In the genomic region with DNA sequence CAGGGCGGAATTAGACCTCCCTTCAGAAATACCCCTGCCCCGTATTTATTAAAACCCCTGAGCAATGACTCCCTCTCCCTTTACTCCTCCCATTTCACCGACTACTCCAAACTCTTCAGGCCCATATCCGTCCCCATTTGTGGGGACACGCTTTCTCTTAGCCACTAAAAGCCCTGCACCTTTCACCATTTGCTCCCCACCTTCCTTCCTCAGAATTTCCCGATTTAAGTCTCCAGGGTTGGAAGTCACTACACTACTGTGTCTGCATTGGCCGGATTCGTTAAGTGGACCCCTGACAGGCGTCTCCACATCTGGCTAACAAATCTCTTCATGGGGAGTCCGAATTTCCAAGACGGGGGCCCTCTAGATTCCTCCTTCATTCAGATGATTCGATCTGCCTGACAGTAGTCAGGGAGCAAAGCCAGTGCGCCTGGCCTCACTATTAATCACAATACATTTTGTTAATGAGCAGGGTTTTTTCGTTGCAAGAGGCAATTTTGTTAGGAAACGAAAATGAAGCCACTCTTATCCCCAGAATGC, we compare ENCODE assay signal across 30 cellular contexts. TPM values are rescaled to one million over a fixed set of nuclear protein-coding genes. Genes with fewer than 3 reads are reported as not detected.
DNase-seq lines count a peak whose midpoint lies in the region; ATAC-seq, FAIRE-seq and TF ChIP-seq lines count a peak whose summit lies in the region.
"Had no signal": no experiment of that assay in that cellular context is flagged by ENCODE, and none has a peak within 500 bp of the region (broad histone marks: within the 10 kb centered on the region; RNA-seq: fewer than 3 reads in every experiment).

No MANE protein-coding gene starts in this region.

- H3K9me3 ChIP-seq in GM12878 (replicated peaks; ENCODE audit: control insufficient read depth, insufficient read depth, low read length) (no peaks in the 10 kb centered on the region), iPS-18c (ENCODE audit: control insufficient read depth, insufficient read depth, low read length) (no peaks in the 10 kb centered on the region), Karpas-422 (ENCODE audit: low read length) (no peaks in the 10 kb centered on the region), right atrium auricular region (no peaks in the 10 kb centered on the region)
- H3K9me3 ChIP-seq: gastroesophageal sphincter, prostate gland had no signal

- no peak overlapping the region for H3K27ac Mint-ChIP-seq in activated naive CD8-positive, alpha-beta T cell treated with anti-CD3 and anti-CD28 coated beads, Interleukin-2, amount 10 ng/mL, durations not matched to agents 7 days and 5 days
- no peak overlapping the region for H3K27ac Mint-ChIP-seq in activated naive CD8-positive, alpha-beta T cell treated with anti-CD3 and anti-CD28 coated beads, Interleukin-2, amount 50 U/mL, for 24 hours
- H3K27ac Mint-ChIP-seq: activated CD4-positive, alpha-beta T cell treated with anti-CD3 and anti-CD28 coated beads for 36 hours; activated T-helper 2 cell treated with anti-CD3 and anti-CD28 coated beads, Interferon-gamma antibody, Interleukin-2, Interleukin-4, amounts not matched to agents 10 μg/mL and 5 μg/mL and 100 μg/mL, durations not matched to agents 14 hours and 24 hours and 36 hours; CD8-positive, alpha-beta T cell; stimulated activated effector memory CD8-positive, alpha-beta T cell treated with anti-CD3 and anti-CD28 coated beads, Interleukin-12 subunit alpha, Interleukin-12 subunit beta, amount 100 ng/mL, for 72 hours; T-helper 2 cell treated with Interferon-gamma antibody and Interleukin-4, amounts not matched to agents 5 μg/mL and 100 μg/mL, for 36 hours had no signal

- 8% methylated on average over 15 of the region's 15 CpGs for WGBS in GM12878 (ENCODE audit: insufficient coverage, insufficient replicate concordance, low lambda C conversion rate, missing lambda C conversion rate)

- H2AFZ ChIP-seq in GM12878 (ENCODE audit: control insufficient read depth, low read depth, low read length) (no peak overlapping the region), Karpas-422 (ENCODE audit: low read length) (no peak overlapping the region)

- TF ChIP-seq CTCF in GM12878 (IDR thresholded peaks at IDR 0.05 in 2 of 3, conservative IDR thresholded peaks at IDR 0.05 in 1 of 3; ENCODE audit: control insufficient read depth in 2 of 3, extremely low read depth in 1 of 3, insufficient read depth in 1 of 3, low read depth in 3 of 3, low read length in 3 of 3), result no peak
- no peak for TF ChIP-seq CTCF in right atrium auricular region (IDR thresholded peaks at IDR 0.05)

- intact Hi-C loops in GM12878 (cut with micrococcal nuclease; ENCODE audit: unreplicated experiment), result no loop called here

- peaks cover 78% of the 10 kb centered on the region for H3K27me3 Mint-ChIP-seq in activated naive CD8-positive, alpha-beta T cell treated with anti-CD3 and anti-CD28 coated beads, Interleukin-2, amount 10 ng/mL, durations not matched to agents 7 days and 5 days
- H3K27me3 Mint-ChIP-seq in activated naive CD8-positive, alpha-beta T cell treated with anti-CD3 and anti-CD28 coated beads, Interleukin-2, amount 50 U/mL, for 24 hours, result peaks cover 78% of the 10 kb centered on the region

- peaks cover 7% of the 10 kb centered on the region for H3K9me3 Mint-ChIP-seq in activated naive CD8-positive, alpha-beta T cell treated with anti-CD3 and anti-CD28 coated beads, Interleukin-2, amount 10 ng/mL, durations not matched to agents 7 days and 5 days
- no peaks in the 10 kb centered on the region for H3K9me3 Mint-ChIP-seq in activated naive CD8-positive, alpha-beta T cell treated with anti-CD3 and anti-CD28 coated beads, Interleukin-2, amount 50 U/mL, for 24 hours
- H3K9me3 Mint-ChIP-seq: activated T-helper 2 cell treated with anti-CD3 and anti-CD28 coated beads, Interferon-gamma antibody, Interleukin-2, Interleukin-4, amounts not matched to agents 10 μg/mL and 5 μg/mL and 100 μg/mL, durations not matched to agents 14 hours and 24 hours and 36 hours; CD8-positive, alpha-beta T cell; T-helper 2 cell treated with Interferon-gamma antibody and Interleukin-4, amounts not matched to agents 5 μg/mL and 100 μg/mL, for 36 hours had no signal

- FAIRE-seq in GM12878 (lab: Jason Lieb, UNC), result no peak
- FAIRE-seq: A204.1, HTR-8/SVneo, kidney had no signal

- H3K27ac ChIP-seq in GM12878 (ENCODE audit: control insufficient read depth, insufficient read depth) (no peak overlapping the region), Karpas-422 (ENCODE audit: low read length) (no peak overlapping the region), right atrium auricular region (no peak overlapping the region)
- H3K27ac ChIP-seq: gastroesophageal sphincter, prostate gland had no signal

- H3K4me2 ChIP-seq in GM12878 (ENCODE audit: control insufficient read depth, insufficient read depth), result peak overlapping the region; percentile 30; the same call in 1 of the 2 replicates
- H3K4me2 ChIP-seq in Karpas-422 (ENCODE audit: low read depth, low read length, poor library complexity, severe bottlenecking), result no peak overlapping the region

- no TSS peak for BruUV-seq in GM12878 (replicated peaks; lab: Mats Ljungman, UMichigan)

- H3K36me3 ChIP-seq in GM12878 (ENCODE audit: control insufficient read depth in 2 of 2, insufficient read depth in 2 of 2, low read length in 1 of 2), result no peaks in the 10 kb centered on the region
- H3K36me3 ChIP-seq in Karpas-422 (ENCODE audit: insufficient read depth, low read length), result no peaks in the 10 kb centered on the region
- no peaks in the 10 kb centered on the region for H3K36me3 ChIP-seq in right atrium auricular region
- H3K36me3 ChIP-seq: gastroesophageal sphincter, prostate gland had no signal

- H4K20me1 ChIP-seq in GM12878 (ENCODE audit: control insufficient read depth, insufficient read depth), result no peaks in the 10 kb centered on the region
- no peaks in the 10 kb centered on the region for H4K20me1 ChIP-seq in Karpas-422 (ENCODE audit: insufficient read depth, low read depth, low read length)

- SMC1A ChIA-PET in GM12878 (lab: Charles Lee; ENCODE audit: uncharacterized antibody, unreplicated experiment), result no interaction called here

- H3K36me3 Mint-ChIP-seq in activated naive CD8-positive, alpha-beta T cell treated with anti-CD3 and anti-CD28 coated beads, Interleukin-2, amount 10 ng/mL, durations not matched to agents 7 days and 5 days, result peaks cover 4% of the 10 kb centered on the region
- peaks cover 4% of the 10 kb centered on the region for H3K36me3 Mint-ChIP-seq in activated naive CD8-positive, alpha-beta T cell treated with anti-CD3 and anti-CD28 coated beads, Interleukin-2, amount 50 U/mL, for 24 hours (ENCODE audit: low read depth)
- H3K36me3 Mint-ChIP-seq: CD8-positive, alpha-beta T cell; stimulated activated effector memory CD8-positive, alpha-beta T cell treated with anti-CD3 and anti-CD28 coated beads, Interleukin-12 subunit alpha, Interleukin-12 subunit beta, amount 100 ng/mL, for 72 hours had no signal

- peak overlapping the region; percentile 6 for H3K4me3 Mint-ChIP-seq in activated naive CD8-positive, alpha-beta T cell treated with anti-CD3 and anti-CD28 coated beads, Interleukin-2, amount 10 ng/mL, durations not matched to agents 7 days and 5 days
- H3K4me3 Mint-ChIP-seq in activated naive CD8-positive, alpha-beta T cell treated with anti-CD3 and anti-CD28 coated beads, Interleukin-2, amount 50 U/mL, for 24 hours, result no peak overlapping the region
- H3K4me3 Mint-ChIP-seq: activated CD4-positive, alpha-beta T cell treated with anti-CD3 and anti-CD28 coated beads for 36 hours; CD8-positive, alpha-beta T cell; stimulated activated effector memory CD8-positive, alpha-beta T cell treated with anti-CD3 and anti-CD28 coated beads, Interleukin-12 subunit alpha, Interleukin-12 subunit beta, amount 100 ng/mL, for 72 hours; T-helper 2 cell treated with Interferon-gamma antibody and Interleukin-4, amounts not matched to agents 5 μg/mL and 100 μg/mL, for 36 hours had no signal

- no peak for ATAC-seq in activated naive CD8-positive, alpha-beta T cell treated with anti-CD3 and anti-CD28 coated beads, Interleukin-2, amount 10 ng/mL, durations not matched to agents 7 days and 5 days (ENCODE audit: low read depth)
- no peak for ATAC-seq in activated naive CD8-positive, alpha-beta T cell treated with anti-CD3 and anti-CD28 coated beads, Interleukin-2, amount 50 U/mL, for 24 hours
- no peak for ATAC-seq in GM12878
- ATAC-seq: activated CD4-positive, alpha-beta T cell treated with anti-CD3 and anti-CD28 coated beads for 36 hours; CD8-positive, alpha-beta T cell; gastroesophageal sphincter; left ventricle myocardium superior had no signal

- no peaks in the 10 kb centered on the region for H3K9me2 ChIP-seq in Karpas-422 (replicated peaks; ENCODE audit: insufficient read depth, low read length)

- no peak for DNase-seq in activated naive CD8-positive, alpha-beta T cell treated with anti-CD3 and anti-CD28 coated beads, Interleukin-2, amount 10 ng/mL, durations not matched to agents 7 days and 5 days
- DNase-seq in activated naive CD8-positive, alpha-beta T cell treated with anti-CD3 and anti-CD28 coated beads, Interleukin-2, amount 50 U/mL, for 24 hours, result no peak
- no peak for DNase-seq in GM12878 (ENCODE audit: low read depth, low spot score)
- no peak for DNase-seq in CD1c-positive myeloid dendritic cell (ENCODE audit: extremely low spot score)
- no peak for DNase-seq in NCI-H524 (lab: John Stamatoyannopoulos, UW)
- DNase-seq in Karpas-422, result no peak
- DNase-seq in right atrium auricular region (ENCODE audit: low spot score), result no peak
- DNase-seq: activated CD4-positive, alpha-beta T cell treated with anti-CD3 and anti-CD28 coated beads for 36 hours; activated naive CD4-positive, alpha-beta T cell treated with anti-CD3 and anti-CD28 coated beads, Interleukin-2, amount 50 U/mL, for 16 hours; anterior cingulate cortex; CD8-positive, alpha-beta T cell; HCEC 1CT; KG1; kidney; left ventricle myocardium superior; NCI-H1930; NCI-H526 treated with DMSO at 0.1 percent for 48 hours; nucleus accumbens; SHP77; substantia nigra had no signal

- in situ Hi-C loops in GM12878 (cut with MboI), result no loop called here

- POLR2A ChIA-PET in activated naive CD8-positive, alpha-beta T cell treated with anti-CD3 and anti-CD28 coated beads, Interleukin-2, amount 10 ng/mL, durations not matched to agents 7 days and 5 days (lab: Charles Lee), result no interaction called here
- POLR2A ChIA-PET in GM12878 (lab: Charles Lee), result no interaction called here

- H3K79me2 ChIP-seq in GM12878 (ENCODE audit: control insufficient read depth, insufficient read depth, low read length) (no peaks in the 10 kb centered on the region), Karpas-422 (ENCODE audit: low read length) (no peaks in the 10 kb centered on the region)

- CTCF ChIA-PET in GM12878 (lab: Yijun Ruan, JAX), result no interaction called here

- TF ChIP-seq EP300 in GM12878 (IDR thresholded peaks at IDR 0.05; ENCODE audit: borderline replicate concordance in 1 of 2, control insufficient read depth in 1 of 2, low read depth in 2 of 2, low read length in 2 of 2), result no peak

- H3K9ac ChIP-seq in GM12878 (ENCODE audit: control insufficient read depth, insufficient read depth, low read length), result no peak overlapping the region
- no peak overlapping the region for H3K9ac ChIP-seq in Karpas-422 (ENCODE audit: low read length)

- H3K27me3 ChIP-seq in GM12878 (replicated peaks in 1 of 2; ENCODE audit: control insufficient read depth in 2 of 2, insufficient read depth in 2 of 2, low read length in 1 of 2), result peaks cover 22 to 37% of the 10 kb centered on the region in 2 experiments
- H3K27me3 ChIP-seq in Karpas-422 (ENCODE audit: low read length), result no peaks in the 10 kb centered on the region
- peaks cover 34 to 35% of the 10 kb centered on the region in 2 donors for H3K27me3 ChIP-seq in right atrium auricular region

- TF ChIP-seq POLR2A in GM12878 (IDR thresholded peaks at IDR 0.05; ENCODE audit: low read depth, low read length), result no peak

- RAD21 ChIA-PET in GM12878 (lab: Charles Lee; ENCODE audit: unreplicated experiment), result no interaction called here

- peaks cover 14% of the 10 kb centered on the region for H3K4me1 Mint-ChIP-seq in activated naive CD8-positive, alpha-beta T cell treated with anti-CD3 and anti-CD28 coated beads, Interleukin-2, amount 10 ng/mL, durations not matched to agents 7 days and 5 days
- peaks cover 9% of the 10 kb centered on the region for H3K4me1 Mint-ChIP-seq in activated naive CD8-positive, alpha-beta T cell treated with anti-CD3 and anti-CD28 coated beads, Interleukin-2, amount 50 U/mL, for 24 hours

- TF ChIP-seq RAD21 in GM12878 (IDR thresholded peaks at IDR 0.05; ENCODE audit: insufficient read depth, low read depth, low read length), result no peak

- H3K4me1 ChIP-seq in GM12878 (ENCODE audit: control insufficient read depth, insufficient read depth, low read length) (no peaks in the 10 kb centered on the region), Karpas-422 (ENCODE audit: low read length) (no peaks in the 10 kb centered on the region), right atrium auricular region (peaks cover 0 to 16% of the 10 kb centered on the region in 2 donors)
- H3K4me1 ChIP-seq: gastroesophageal sphincter, prostate gland had no signal

- H3K4me3 ChIP-seq in GM12878, result no peak overlapping the region
- H3K4me3 ChIP-seq in iPS-18c (ENCODE audit: insufficient read depth, low read depth, low read length), result peak overlapping the region; percentile 56; the same call in 1 of the 2 replicates
- no peak overlapping the region for H3K4me3 ChIP-seq in Karpas-422 (ENCODE audit: low read length)
- no peak overlapping the region for H3K4me3 ChIP-seq in right atrium auricular region
- H3K4me3 ChIP-seq: gastroesophageal sphincter, prostate gland had no signal

RNA-seq across cellular contexts. Expression of a gene that starts 4.5 kb away (rescaled TPM):
- total RNA-seq in activated naive CD8-positive, alpha-beta T cell treated with anti-CD3 and anti-CD28 coated beads, Interleukin-2, amount 10 ng/mL, durations not matched to agents 7 days and 5 days, result not detected
- total RNA-seq in GM12878 (2013; cell fraction: nucleolus; rRNA removed), result not detected in 2 replicates
- total RNA-seq in GM12878 (2014; rRNA removed) (not detected in 2 replicates), GM12878 (2014; rRNA removed; fragmentation: Illumina TruSeq; extraction: Trizol) (not detected in 2 replicates), GM12878 (2021) (not detected in 2 replicates), right atrium auricular region (not detected)
- polyA plus RNA-seq in GM12878 (2011; ENCODE audit: low read depth), result not detected
- polyA plus RNA-seq in GM12878 (2011; rRNA removed) (not detected in 2 replicates), GM12878 (2014; fragmentation: Illumina TruSeq; extraction: Trizol) (not detected in 2 replicates), GM12878 (2014; fragmentation: Nextera tagmentation; extraction: Ambion mirVana) (not detected), GM12878 (2014; rRNA removed) (not detected in 2 replicates), GM12878 (2016; fragmentation: Nextera tagmentation; extraction: Ambion mirVana) (not detected)
- not detected in 2 replicates for polyA plus RNA-seq in GM12878 (2011; cell fraction: cytosol; rRNA removed)
- polyA plus RNA-seq in GM12878 (2011; cell fraction: nucleus; rRNA removed), result not detected in 2 replicates
- not detected in 2 replicates for polyA plus RNA-seq in GM12878 (2012)
- not detected in 2 replicates for polyA minus RNA-seq in GM12878 (2011; rRNA and poly(A)+ RNA removed)
- not detected in 2 replicates for polyA minus RNA-seq in GM12878 (2011; cell fraction: cytosol; rRNA and poly(A)+ RNA removed)
- polyA minus RNA-seq in GM12878 (2011; cell fraction: nucleus; rRNA and poly(A)+ RNA removed), result not detected in 2 replicates
- total RNA-seq in Karpas-422 (2014; rRNA removed; shearing (Covaris generic); ENCODE audit: low replicate concordance), result not detected in 2 replicates
- total RNA-seq: activated CD4-positive, alpha-beta T cell treated with anti-CD3 and anti-CD28 coated beads for 36 hours; activated T-helper 2 cell treated with anti-CD3 and anti-CD28 coated beads, Interferon-gamma antibody, Interleukin-2, Interleukin-4, amounts not matched to agents 10 μg/mL and 5 μg/mL and 100 μg/mL, durations not matched to agents 14 hours and 24 hours and 36 hours; CD8-positive, alpha-beta T cell; gastroesophageal sphincter; kidney; left ventricle myocardium superior; myocyte; prostate gland; ureter had no signal
